Comparison of ENCODE assay signal across 14 cellular contexts in the genomic region with DNA sequence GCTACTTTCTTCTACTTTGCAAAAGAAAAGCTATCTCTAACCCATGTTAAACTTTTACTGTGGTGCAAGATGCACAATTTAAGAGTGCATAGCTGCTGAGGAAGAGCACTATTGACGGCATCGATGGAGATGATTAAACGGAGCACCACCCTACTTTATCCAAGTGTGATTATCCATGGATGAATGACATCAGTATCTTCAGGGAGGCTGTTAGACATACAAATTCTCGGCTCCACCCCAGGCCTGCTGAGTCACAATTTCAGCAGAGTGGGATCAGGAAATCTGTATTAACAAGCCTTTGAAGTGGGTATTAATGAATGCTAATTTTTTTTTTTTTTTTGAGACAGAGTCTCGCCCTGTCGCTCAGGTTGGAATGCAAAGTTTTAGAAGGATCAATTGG. TPM values are rescaled to one million over a fixed set of nuclear protein-coding genes. Genes with fewer than 3 reads are reported as not detected.
"Had no signal": no experiment of that assay in that cellular context is flagged by ENCODE, and none has a peak within 500 bp of the region (broad histone marks: within the 10 kb centered on the region; RNA-seq: fewer than 3 reads in every experiment).

No MANE protein-coding gene starts in this region.

- H3K36me3 ChIP-seq: cardiac muscle cell had no signal

- H3K9me3 ChIP-seq: mucosa of descending colon, psoas muscle had no signal

- H3K4me3 ChIP-seq: cardiac muscle cell, mucosa of descending colon, psoas muscle had no signal

- H3K4me1 ChIP-seq: psoas muscle had no signal

- H3K27me3 ChIP-seq: cardiac muscle cell had no signal

- DNase-seq: activated CD4-positive, alpha-beta T cell treated with anti-CD3 and anti-CD28 coated beads, Interleukin-2, amount 50 U/mL, for 4 hours; activated gamma-delta T cell treated with Interleukin-2 at 50 U/mL for 16 hours; activated naive CD8-positive, alpha-beta T cell treated with anti-CD3 and anti-CD28 coated beads, Interleukin-2, amount 10 ng/mL, durations not matched to agents 7 days and 5 days; activated T-cell treated with anti-CD3 and anti-CD28 coated beads, Interleukin-2, amount 50 U/mL, for 72 hours; hypothalamus; left colon; mucosa of descending colon; psoas muscle; stimulated activated CD4-positive, alpha-beta T cell treated with anti-CD3 and anti-CD28 coated beads, Interleukin-12 subunit alpha, Interleukin-12 subunit beta, amount 100 ng/mL, for 4 hours; stimulated activated naive CD4-positive, alpha-beta T cell treated with Interleukin-2 at 50 U/mL for 16 hours; T-helper 2 cell; trophoblast cell had no signal

- H3K27ac ChIP-seq: cardiac muscle cell, psoas muscle had no signal

RNA-seq across cellular contexts. Expression of a gene that starts 16.2 kb away (rescaled TPM):
- total RNA-seq: cardiac muscle cell, lung microvascular endothelial cell had no signal
